In the genomic region with DNA sequence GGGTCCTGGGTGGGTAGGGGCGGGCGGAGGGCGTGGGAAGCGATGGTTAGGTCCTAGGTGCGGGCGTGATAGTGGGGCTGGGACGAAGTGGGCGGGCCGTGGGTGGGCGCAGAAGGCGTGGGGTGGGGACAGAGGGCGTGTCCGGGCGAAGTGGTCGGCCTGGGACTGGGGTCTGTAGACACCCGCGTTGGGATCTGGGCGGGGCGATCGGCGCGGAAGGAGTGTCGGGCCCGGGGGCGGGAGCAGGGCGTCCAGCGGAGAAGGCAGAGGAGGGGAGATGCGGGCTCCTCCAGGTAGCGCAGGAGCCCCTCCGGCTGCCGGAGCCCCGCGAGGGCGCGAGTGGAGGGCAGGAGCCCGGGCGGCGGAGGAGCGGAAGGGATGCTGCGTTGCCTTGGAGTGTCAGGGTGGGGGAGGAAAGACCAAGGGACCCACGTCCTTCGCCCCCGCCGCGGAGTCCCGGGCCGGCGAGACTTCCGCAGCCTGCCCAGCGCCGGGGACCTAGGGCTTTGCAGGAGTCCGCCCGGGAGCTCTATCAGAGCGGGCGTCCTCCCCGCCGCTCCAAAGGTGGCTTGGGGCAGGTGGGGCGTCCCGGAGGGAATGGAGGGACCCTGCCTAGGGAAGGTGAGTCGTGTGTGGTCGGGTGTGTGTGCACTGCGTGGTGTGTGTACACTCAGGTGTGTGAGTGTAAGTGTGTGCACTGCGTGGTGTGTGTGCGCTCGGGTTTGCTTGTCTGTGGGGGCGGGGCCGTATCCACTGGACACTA, we compare ENCODE assay signal across 8 cellular contexts. TPM values are rescaled to one million over a fixed set of nuclear protein-coding genes. Genes with fewer than 3 reads are reported as not detected.
DNase-seq lines count a peak whose midpoint lies in the region; ATAC-seq, FAIRE-seq and TF ChIP-seq lines count a peak whose summit lies in the region.

No MANE protein-coding gene starts in this region.

- no peak for FAIRE-seq in D721Med (lab: Jason Lieb, UNC)

- WGBS in spleen, 5 donors, result 2 to 3% (median 3%) methylated on average over 56 to 67 of the region's 67 CpGs

- peak; percentile 72 for DNase-seq in D721Med (ENCODE audit: insufficient read length, low spot score)
- DNase-seq in NCI-H748 (lab: John Stamatoyannopoulos, UW; ENCODE audit: unreplicated experiment), result peak; percentile 86
- DNase-seq in adipocyte (ENCODE audit: low read depth), result peak; percentile 78
- DNase-seq in iPS-NIHi11 (ENCODE audit: low spot score), result peak; percentile 86
- DNase-seq in spleen, result peak; percentile 96
- DNase-seq in NK-92 treated with Interleukin-12 subunit alpha and Interleukin-12 subunit beta, amount 100 ng/mL, for 24 hours (lab: John Stamatoyannopoulos, UW), result no peak

- H3K9ac ChIP-seq in adipocyte (ENCODE audit: low read length), result no peak overlapping the region

- TF ChIP-seq CTCF in D721Med (IDR thresholded peaks at IDR 0.05; ENCODE audit: insufficient read depth, missing control alignments) (no peak), spleen (IDR thresholded peaks at IDR 0.05 in 8 of 11, conservative IDR thresholded peaks at IDR 0.05 in 3 of 11) (peak in 1 of 11 experiments; percentile 13)

- TF ChIP-seq POLR2A in spleen (IDR thresholded peaks at IDR 0.05), result peak in 1 of 3 donors; percentile 20

- ATAC-seq in GM19328 (IDR thresholded peaks at IDR 0.05; ENCODE audit: unreplicated experiment) (peak; percentile 62), HG03196 (IDR thresholded peaks at IDR 0.05; ENCODE audit: unreplicated experiment) (peak; percentile 60)

- H3K27me3 ChIP-seq in adipocyte (replicated peaks; ENCODE audit: control insufficient read depth, insufficient read depth, low read length) (peaks cover 4% of the 10 kb centered on the region), spleen (replicated peaks in 1 of 7) (peaks cover 0 to 32% (median 0%) of the 10 kb centered on the region in 7 donors)

- H3K36me3 ChIP-seq in adipocyte (ENCODE audit: control insufficient read depth, insufficient read depth, low read length, severe bottlenecking), result no peaks in the 10 kb centered on the region
- no peaks in the 10 kb centered on the region for H3K36me3 ChIP-seq in spleen

- no peaks in the 10 kb centered on the region for H3K9me3 ChIP-seq in adipocyte (ENCODE audit: control insufficient read depth, low read length)
- H3K9me3 ChIP-seq in spleen, result no peaks in the 10 kb centered on the region

- peak overlapping the region; percentile 71 for H3K4me3 ChIP-seq in adipocyte (ENCODE audit: low read length)
- H3K4me3 ChIP-seq in spleen, result peak overlapping the region; percentile 44 to 77 (median 70)

- H3K4me1 ChIP-seq in adipocyte (ENCODE audit: control insufficient read depth, insufficient read depth, low read length) (peaks cover 13% of the 10 kb centered on the region), spleen (peaks cover 12 to 38% (median 28%) of the 10 kb centered on the region in 6 donors)

- intact Hi-C loops in spleen (cut with DNase I; ENCODE audit: low total_unique reads), result loop anchor here (10.0 kb wide), 1 partner anchor 696 kb away; a partner anchor contains a TSS

- peak overlapping the region in 6 of 8 donors; percentile 20 to 72 (median 66) for H3K27ac ChIP-seq in spleen

RNA-seq across cellular contexts. Expression of a gene that starts 27.0 kb away (rescaled TPM):
- not detected for total RNA-seq in spleen
- not detected for polyA plus RNA-seq in spleen

RNA-seq across cellular contexts. Expression of a gene that starts 53.2 kb away (rescaled TPM):
- 10 to 100 TPM; 20.6 to 42.7 (median 27.8) TPM for total RNA-seq in spleen
- polyA plus RNA-seq in spleen, result 10 to 100 TPM in 2 of 3 donors, 1 to 10 TPM in 1; 10.0 to 14.4 (median 11.2) TPM

RNA-seq across cellular contexts. Expression of a gene that starts 53.4 kb away (rescaled TPM):
- total RNA-seq in spleen, result 10 to 100 TPM; 14.3 to 35.4 (median 21.1) TPM
- 10 to 100 TPM; 11.2 to 17.2 (median 14.5) TPM for polyA plus RNA-seq in spleen
